In the genomic region with DNA sequence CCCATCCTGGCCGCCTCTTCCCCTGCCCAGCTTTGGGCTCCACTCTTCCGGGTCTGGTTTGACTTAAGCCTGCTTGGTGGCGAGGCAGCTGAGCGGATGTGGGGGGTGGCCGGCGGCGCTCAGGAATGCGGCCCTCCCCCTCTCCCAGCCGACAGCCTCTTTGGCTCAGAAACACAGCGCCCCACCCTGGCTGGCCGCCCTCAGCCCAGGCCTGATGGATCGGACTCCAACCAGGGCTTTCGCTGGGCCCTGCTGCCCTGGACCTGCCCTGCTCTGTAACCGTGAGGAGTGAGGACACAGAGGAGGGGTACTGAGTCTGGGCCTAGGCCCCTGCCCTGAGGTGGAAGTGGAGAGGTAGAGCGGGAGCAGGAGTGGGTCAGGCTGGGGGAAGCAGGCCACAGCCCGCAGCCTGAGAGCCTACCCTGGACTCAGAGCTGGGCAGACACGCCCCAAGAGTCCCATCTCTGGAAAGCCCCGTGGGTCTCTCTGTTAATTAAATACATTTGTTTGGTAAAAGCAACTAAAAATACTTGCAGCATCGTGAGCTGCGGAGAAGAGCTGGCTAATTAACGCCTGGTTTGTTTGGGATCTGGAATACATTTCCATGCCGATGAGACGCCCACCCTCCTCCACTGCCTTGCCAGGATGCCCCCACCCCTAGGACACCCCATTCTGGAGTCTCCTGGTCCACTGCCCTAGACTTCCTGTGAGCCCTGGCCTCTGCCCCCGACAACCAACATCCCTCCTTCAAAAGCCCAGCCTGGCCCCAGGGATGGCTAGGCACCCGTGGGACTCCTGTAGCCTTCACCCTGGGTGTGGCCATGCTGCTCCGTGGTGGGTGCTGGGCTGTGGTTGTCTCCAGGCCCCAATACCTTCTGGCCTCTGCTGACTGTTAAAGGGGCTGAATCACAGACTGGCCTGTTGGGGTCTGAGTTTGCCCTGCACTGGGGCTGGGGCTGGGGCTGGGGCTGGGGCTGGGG, we compare ENCODE assay signal across 8 cellular contexts.
A peak's percentile ranks its signal among the peaks of the same experiment; 100 is the strongest.
DNase-seq lines count a peak whose midpoint lies in the region; ATAC-seq and TF ChIP-seq lines count a peak whose summit lies in the region.

No MANE protein-coding gene starts in this region.

- peak overlapping the region; percentile 38 for H3K4me3 ChIP-seq in WI38 (ENCODE audit: low read depth, low read length)

- peak; percentile 98 for DNase-seq in GM03348 (ENCODE audit: low spot score)
- peak in 39 of 42 donors; percentile 18 to 80 (median 54) for DNase-seq in head of caudate nucleus
- peak; percentile 13 for DNase-seq in pons (ENCODE audit: low spot score)
- DNase-seq in NCI-H2107 (lab: John Stamatoyannopoulos, UW), result no peak
- no peak for DNase-seq in activated effector memory CD4-positive, alpha-beta T cell treated with anti-CD3 and anti-CD28 coated beads, Interleukin-2, amount 50 U/mL, for 16 hours
- DNase-seq in activated CD4-positive, alpha-beta T cell treated with anti-CD3 and anti-CD28 coated beads for 4 hours, result no peak

- no peak for ATAC-seq in GM21390 (IDR thresholded peaks at IDR 0.05; ENCODE audit: unreplicated experiment)

- peak; percentile 39; the same call in 1 of the 2 replicates for TF ChIP-seq CTCF in WI38 (IDR thresholded peaks at IDR 0.05; ENCODE audit: low read depth, low read length)

- intact Hi-C loops in head of caudate nucleus (cut with DNase I), result no loop called here

Comparison
In these comparisons a context has a peak if more than half of its experiments do, and no peak if none do; other contexts are left out.
1. DNase-seq: peak in GM03348 (single experiment), head of caudate nucleus (39 of 42) and pons (single experiment); none in NCI-H2107 (single experiment), activated effector memory CD4-positive, alpha-beta T cell treated with anti-CD3 and anti-CD28 coated beads, Interleukin-2, amount 50 U/mL, for 16 hours (single experiment) and activated CD4-positive, alpha-beta T cell treated with anti-CD3 and anti-CD28 coated beads for 4 hours (0 of 2).